ENCODE assay signal across 8 cellular contexts in the genomic region with DNA sequence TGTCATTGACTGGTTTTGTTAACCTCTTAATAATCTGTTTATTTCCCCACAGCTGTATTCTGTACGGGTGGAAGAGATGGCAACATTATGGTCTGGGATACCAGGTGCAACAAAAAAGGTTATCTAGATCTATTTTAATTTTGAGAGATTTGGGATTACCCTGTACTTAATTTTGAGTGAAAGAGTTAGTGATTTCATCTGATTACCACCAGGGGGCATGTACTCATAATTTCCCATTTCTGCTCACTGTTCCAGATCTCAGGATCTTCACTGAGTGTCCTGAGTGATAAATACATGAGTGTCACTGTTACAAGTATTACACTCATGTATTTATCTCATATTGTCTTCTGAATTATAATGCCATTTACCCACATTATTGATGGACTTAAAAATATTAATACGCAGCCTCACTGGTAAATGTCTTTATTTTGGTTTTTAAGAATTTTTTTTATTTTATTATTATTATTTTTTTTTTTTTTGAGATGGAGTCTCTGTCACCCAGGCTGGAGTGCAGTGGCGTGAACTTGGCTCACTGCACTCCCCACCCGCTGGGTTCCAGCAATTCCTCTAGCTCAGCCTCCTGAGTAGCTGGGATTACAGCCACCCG. TPM values are rescaled to one million over a fixed set of nuclear protein-coding genes. Genes with fewer than 3 reads are reported as not detected.
DNase-seq lines count a peak whose midpoint lies in the region; ATAC-seq and TF ChIP-seq lines count a peak whose summit lies in the region.

No MANE protein-coding gene starts in this region.

- H3K27me3 ChIP-seq in CD4-positive, alpha-beta memory T cell (ENCODE audit: insufficient read depth, low read length) = no peaks in the 10 kb centered on the region
- H3K27me3 ChIP-seq in PC-3 (ENCODE audit: low read length) (no peaks in the 10 kb centered on the region), dorsolateral prefrontal cortex (no peaks in the 10 kb centered on the region)

- no peak overlapping the region for H3K9ac ChIP-seq in PC-3 (ENCODE audit: low read length)

- no peak overlapping the region for H3K27ac ChIP-seq in CD4-positive, alpha-beta memory T cell (ENCODE audit: low read depth, low read length)
- H3K27ac ChIP-seq in PC-3 (ENCODE audit: low read length) (no peak overlapping the region), dorsolateral prefrontal cortex (no peak overlapping the region)

- no peak overlapping the region for H3K27ac Mint-ChIP-seq in CD4-positive, alpha-beta memory T cell

- no peaks in the 10 kb centered on the region for H3K9me2 ChIP-seq in PC-3 (replicated peaks; ENCODE audit: low read length)

- no peak overlapping the region for H2AFZ ChIP-seq in PC-3 (ENCODE audit: low read length)

- H3F3A ChIP-seq in PC-3 (ENCODE audit: low read length, unreplicated experiment) = peaks cover 10% of the 10 kb centered on the region

- H3K79me2 ChIP-seq in PC-3 (ENCODE audit: low read length) = no peaks in the 10 kb centered on the region

- BruUV-seq in PC-3 (replicated peaks; lab: Mats Ljungman, UMichigan) = no TSS peak

- CTCF ChIA-PET in CD4-positive, alpha-beta memory T cell (lab: Charles Lee; ENCODE audit: partially characterized antibody) = interaction anchor here (0.7 to 6.6 kb wide), 39 partner anchors 8 to 415 kb away, joined by 3 to 171 read pairs (median 4); partner anchors contain the start of genes DTL and INTS7
- CTCF ChIA-PET in PC-3 (lab: Charles Lee) = interaction anchor here (0.7 to 1.5 kb wide), 5 partner anchors 27 to 602 kb away, joined by 3 to 6 read pairs (median 4); partner anchors contain the start of genes DTL and INTS7

- POLR2A ChIA-PET in CD4-positive, alpha-beta memory T cell (lab: Charles Lee; ENCODE audit: partially characterized antibody) = interaction anchor here (0.9 to 3.2 kb wide), 3 partner anchors 28 to 230 kb away, joined by 3 to 14 read pairs (median 5); partner anchors contain the start of genes DTL, INTS7 and PPP2R5A
- POLR2A ChIA-PET in PC-3 (lab: Charles Lee; ENCODE audit: unreplicated experiment) = no interaction called here

- no peaks in the 10 kb centered on the region for H3K27me3 Mint-ChIP-seq in CD4-positive, alpha-beta memory T cell

- intact Hi-C loops in CD4-positive, alpha-beta memory T cell (cut with micrococcal nuclease) = loop anchor here (1.0 to 2.0 kb wide), 4 partner anchors 228 to 393 kb away; no protein-coding TSS in a partner anchor
- intact Hi-C loops in PC-3 (cut with micrococcal nuclease) = loop anchor here (1.0 to 2.0 kb wide), 3 partner anchors 50 to 393 kb away; no protein-coding TSS in a partner anchor
- intact Hi-C loops in dorsolateral prefrontal cortex (cut with DNase I) = loop anchor here (2.0 kb wide), 2 partner anchors 392 to 394 kb away; no protein-coding TSS in a partner anchor

- no peak overlapping the region for H3K4me2 ChIP-seq in PC-3 (ENCODE audit: low read length)

- no peak overlapping the region for H3K4me3 ChIP-seq in CD4-positive, alpha-beta memory T cell (ENCODE audit: low read length in 2 of 2)
- H3K4me3 ChIP-seq in PC-3 (ENCODE audit: low read length) (no peak overlapping the region), dorsolateral prefrontal cortex (no peak overlapping the region)

- H3K4me3 Mint-ChIP-seq in CD4-positive, alpha-beta memory T cell = no peak overlapping the region

- no peaks in the 10 kb centered on the region for H3K36me3 ChIP-seq in CD4-positive, alpha-beta memory T cell (ENCODE audit: insufficient read depth, low read length)
- peaks cover 35% of the 10 kb centered on the region for H3K36me3 ChIP-seq in PC-3 (ENCODE audit: low read depth, low read length)

- no peaks in the 10 kb centered on the region for H3K4me1 Mint-ChIP-seq in CD4-positive, alpha-beta memory T cell

- H3K4me1 ChIP-seq in CD4-positive, alpha-beta memory T cell (ENCODE audit: insufficient read depth, low read length) = no peaks in the 10 kb centered on the region
- peaks cover 18% of the 10 kb centered on the region for H3K4me1 ChIP-seq in PC-3 (ENCODE audit: insufficient read depth, low read length)

- peaks cover 0 to 4% (median 0%) of the 10 kb centered on the region in 8 donors for H3K9me3 Mint-ChIP-seq in CD4-positive, alpha-beta memory T cell

- TF ChIP-seq CTCF in PC-3 (conservative IDR thresholded peaks at IDR 0.05; ENCODE audit: low read depth, low read length) (peak; percentile 96), dorsolateral prefrontal cortex (IDR thresholded peaks at IDR 0.05 in 54 of 56, conservative IDR thresholded peaks at IDR 0.05 in 2 of 56; ENCODE audit: low read depth in 1 of 56, partially characterized antibody in 56 of 56) (peak; percentile 63 to 91 (median 80))

- H3K36me3 Mint-ChIP-seq in CD4-positive, alpha-beta memory T cell = no peaks in the 10 kb centered on the region

- ATAC-seq in HG03175 (IDR thresholded peaks at IDR 0.05; ENCODE audit: unreplicated experiment) (peak; percentile 58), PC-3 (peak; percentile 79), HG02623 (IDR thresholded peaks at IDR 0.05; ENCODE audit: unreplicated experiment) (no peak)

- H3K9me3 ChIP-seq in CD4-positive, alpha-beta memory T cell (ENCODE audit: control insufficient read depth in 1 of 2, low read length in 2 of 2) = no peaks in the 10 kb centered on the region
- H3K9me3 ChIP-seq in PC-3 (ENCODE audit: low read length) = no peaks in the 10 kb centered on the region

- DNase-seq in CD4-positive, alpha-beta memory T cell = peak in 4 of 5 donors; percentile 37 to 45 (median 38)
- DNase-seq in PC-3 (peak; percentile 73), dorsolateral prefrontal cortex (no peak), midbrain (lab: John Stamatoyannopoulos, UW) (peak; percentile 43), NCI-H187 treated with DMSO at 0.1 percent for 48 hours (lab: John Stamatoyannopoulos, UW) (no peak), T-helper 9 cell (no peak)

- H4K20me1 ChIP-seq in PC-3 (ENCODE audit: low read length) = 0 out of 2 replicates have a peak, but pooled peaks cover 10% of the 10 kb centered on the region

RNA-seq across cellular contexts. Expression of gene DTL, which starts 27.4 kb away (rescaled TPM):
- total RNA-seq in CD4-positive, alpha-beta memory T cell = under 1 TPM; 0.06 to 0.15 TPM
- polyA plus RNA-seq in CD4-positive, alpha-beta memory T cell = under 1 TPM in 1 of 2 donors, not detected in 1; 0.09 TPM
- total RNA-seq in PC-3 (2014; rRNA removed) (57.9 and 65.0 TPM in 2 replicates), dorsolateral prefrontal cortex (1 to 10 TPM in 24 of 120 experiments, under 1 TPM in 72, not detected in 24; 0.11 to 3.4 (median 0.62) TPM)

RNA-seq across cellular contexts. Expression of gene INTS7, which starts 27.6 kb away (rescaled TPM):
- total RNA-seq in CD4-positive, alpha-beta memory T cell = 10 to 100 TPM in 1 of 2 experiments, 1 to 10 TPM in 1; 9.5 to 12.4 TPM
- polyA plus RNA-seq in CD4-positive, alpha-beta memory T cell = 10 to 100 TPM in 1 of 2 donors, 1 to 10 TPM in 1; 8.4 to 19.1 TPM
- total RNA-seq in PC-3 (2014; rRNA removed) (25.3 and 28.3 TPM in 2 replicates), dorsolateral prefrontal cortex (10 to 100 TPM in 119 of 120 experiments, 1 to 10 TPM in 1; 9.6 to 23.7 (median 16.5) TPM)

Comparison
In these comparisons a context has a peak if more than half of its experiments do, and no peak if none do; other contexts are left out.
1. DNase-seq: peak in CD4-positive, alpha-beta memory T cell (4 of 5), PC-3 (single experiment) and midbrain (single experiment); none in dorsolateral prefrontal cortex (0 of 10), NCI-H187 treated with DMSO at 0.1 percent for 48 hours (single experiment) and T-helper 9 cell (single experiment).
2. RNA of gene DTL, which starts 27.4 kb away (total RNA-seq): 57.9 to 65.0 TPM in PC-3; 0.11 to 3.4 TPM in dorsolateral prefrontal cortex and 0.06 to 0.15 TPM in CD4-positive, alpha-beta memory T cell; every median in the first group is over 10 times any median in the second.